In genomic region chr2:128638311-128638710, GRCh38 we compare ENCODE assay signal across 9 cellular contexts.
DNase-seq lines count a peak whose midpoint lies in the region; ATAC-seq and TF ChIP-seq lines count a peak whose summit lies in the region.
"Had no signal": no experiment of that assay in that cellular context is flagged by ENCODE, and none has a peak within 500 bp of the region (broad histone marks: within the 10 kb centered on the region; RNA-seq: fewer than 3 reads in every experiment).

No MANE protein-coding gene starts in this region.

- peak overlapping the region; percentile 3 for H2AFZ ChIP-seq in smooth muscle cell (ENCODE audit: low read depth)

- H3K36me3 ChIP-seq in HUES64 (ENCODE audit: insufficient read depth, low read length), result no peaks in the 10 kb centered on the region
- no peaks in the 10 kb centered on the region for H3K36me3 ChIP-seq in iPS DF 6.9 (ENCODE audit: control insufficient read depth, insufficient read depth, low read length)
- H3K36me3 ChIP-seq in smooth muscle cell (ENCODE audit: low read depth), result no peaks in the 10 kb centered on the region
- H3K36me3 ChIP-seq in esophagus squamous epithelium, result no peaks in the 10 kb centered on the region

- H3K27ac ChIP-seq in HUES64 (ENCODE audit: low read depth, low read length) (peak overlapping the region; percentile 95), iPS DF 6.9 (ENCODE audit: low read length) (peak overlapping the region; percentile 14), smooth muscle cell (ENCODE audit: low read depth) (no peak overlapping the region), esophagus squamous epithelium (no peak overlapping the region)

- H3K4me3 ChIP-seq in HUES64 (ENCODE audit: low read length) (no peak overlapping the region), iPS DF 6.9 (ENCODE audit: low read length) (no peak overlapping the region), smooth muscle cell (no peak overlapping the region), esophagus squamous epithelium (no peak overlapping the region)

- H3K79me2 ChIP-seq in smooth muscle cell (ENCODE audit: low read depth), result no peaks in the 10 kb centered on the region

- TF ChIP-seq CTCF in smooth muscle cell (IDR thresholded peaks at IDR 0.05; ENCODE audit: borderline replicate concordance, insufficient read depth, poor library complexity, severe bottlenecking), result no peak
- no peak for TF ChIP-seq CTCF in esophagus squamous epithelium (IDR thresholded peaks at IDR 0.05)

- intact Hi-C loops in esophagus squamous epithelium (cut with DNase I), result no loop called here

- TF ChIP-seq POLR2A in esophagus squamous epithelium (IDR thresholded peaks at IDR 0.05), result no peak

- peak overlapping the region; percentile 59 for H3K9ac ChIP-seq in HUES64 (ENCODE audit: low read depth, low read length)
- H3K9ac ChIP-seq in smooth muscle cell (ENCODE audit: low read depth), result no peak overlapping the region

- no peaks in the 10 kb centered on the region for H4K20me1 ChIP-seq in smooth muscle cell (ENCODE audit: low read depth)

- 55% methylated on average over 9 of the region's 9 CpGs for WGBS in HUES64
- no CpG with 5 or more reads among the region's 9 CpGs for WGBS in iPS DF 6.9 (ENCODE audit: insufficient coverage, insufficient read length)
- 52% methylated on average over 9 of the region's 9 CpGs for WGBS in smooth muscle cell (ENCODE audit: low lambda C conversion rate)
- WGBS in esophagus squamous epithelium, 2 donors, result 56 to 76% methylated on average over 8 to 9 of the region's 9 CpGs

- H3K9me3 ChIP-seq in HUES64 (ENCODE audit: insufficient read depth, low read depth, low read length) (no peaks in the 10 kb centered on the region), iPS DF 6.9 (ENCODE audit: control insufficient read depth, insufficient read depth, low read length) (no peaks in the 10 kb centered on the region), smooth muscle cell (replicated peaks; ENCODE audit: low read depth) (no peaks in the 10 kb centered on the region), esophagus squamous epithelium (no peaks in the 10 kb centered on the region)

- H3K4me1 ChIP-seq in HUES64 (ENCODE audit: insufficient read depth, low read length) (peaks cover 24% of the 10 kb centered on the region), iPS DF 6.9 (ENCODE audit: control insufficient read depth, insufficient read depth, low read length) (peaks cover 13% of the 10 kb centered on the region), smooth muscle cell (ENCODE audit: low read depth) (peaks cover 27% of the 10 kb centered on the region), esophagus squamous epithelium (no peaks in the 10 kb centered on the region)

- H3K27me3 ChIP-seq in HUES64 (ENCODE audit: insufficient read depth, low read length), result no peaks in the 10 kb centered on the region
- no peaks in the 10 kb centered on the region for H3K27me3 ChIP-seq in iPS DF 6.9 (ENCODE audit: control insufficient read depth, insufficient read depth, low read length)
- no peaks in the 10 kb centered on the region for H3K27me3 ChIP-seq in smooth muscle cell (ENCODE audit: low read depth)
- no peaks in the 10 kb centered on the region for H3K27me3 ChIP-seq in esophagus squamous epithelium

- DNase-seq in UCSD-AML1 (lab: John Stamatoyannopoulos, UW; ENCODE audit: unreplicated experiment), result peak; percentile 68
- no peak for DNase-seq in iPS DF 6.9 (ENCODE audit: low read depth, low spot score)
- no peak for DNase-seq in smooth muscle cell (lab: John Stamatoyannopoulos, UW; ENCODE audit: unreplicated experiment)
- no peak for DNase-seq in NCI-H1930 (lab: John Stamatoyannopoulos, UW)
- no peak for DNase-seq in esophagus squamous epithelium (lab: John Stamatoyannopoulos, UW)
- DNase-seq: NCI-H1092 treated with DMSO at 0.1 percent for 48 hours had no signal

- H3K4me2 ChIP-seq in smooth muscle cell, result peak overlapping the region; percentile 26

- H3F3A ChIP-seq in smooth muscle cell (ENCODE audit: low read depth), result no peaks in the 10 kb centered on the region

- ATAC-seq in GM21367 (IDR thresholded peaks at IDR 0.05; ENCODE audit: unreplicated experiment), result no peak
- ATAC-seq: T-cell had no signal

Comparison
In these comparisons a context has a peak if more than half of its experiments do, and no peak if none do; other contexts are left out.
1. H3K27ac ChIP-seq: peak in HUES64 (single experiment) and iPS DF 6.9 (single experiment); none in smooth muscle cell (single experiment) and esophagus squamous epithelium (0 of 4).